In genomic region chr3:72338942-72339749, GRCh38 we compare ENCODE assay signal across 8 cellular contexts.
DNase-seq lines count a peak whose midpoint lies in the region; ATAC-seq and TF ChIP-seq lines count a peak whose summit lies in the region.

No MANE protein-coding gene starts in this region.

- H3K4me3 ChIP-seq in NB4 (ENCODE audit: low read depth, low read length) = no peak overlapping the region
- no peak overlapping the region for H3K4me3 ChIP-seq in astrocyte of the spinal cord (ENCODE audit: low read depth, low read length)
- H3K4me3 ChIP-seq in effector memory CD4-positive, alpha-beta T cell (ENCODE audit: insufficient read depth, low read depth, low read length, poor library complexity, severe bottlenecking) = no peak overlapping the region

- H3K27me3 ChIP-seq in effector memory CD4-positive, alpha-beta T cell (replicated peaks; ENCODE audit: control insufficient read depth, insufficient read depth, low read length, poor library complexity, severe bottlenecking) = no peaks in the 10 kb centered on the region

- H3K4me1 ChIP-seq in effector memory CD4-positive, alpha-beta T cell (ENCODE audit: control insufficient read depth, insufficient read depth, low read length, poor library complexity, severe bottlenecking) = peaks cover 8% of the 10 kb centered on the region

- in situ Hi-C loops in astrocyte of the spinal cord (cut with HindIII; ENCODE audit: low sequenced_read_pairs) = no loop called here

- no peak for TF ChIP-seq POLR2A in NB4 (IDR thresholded peaks at IDR 0.05; ENCODE audit: extremely low read depth, insufficient read length)

- DNase-seq in GM10266 (ENCODE audit: extremely low spot score) (peak; percentile 28), NB4 (ENCODE audit: low read depth) (peak; percentile 33), astrocyte of the spinal cord (ENCODE audit: low read depth, low spot score) (peak; percentile 91), medulla oblongata (ENCODE audit: extremely low spot score) (peak; percentile 29), substantia nigra (lab: John Stamatoyannopoulos, UW) (peak in 19 of 49 donors; percentile 12 to 74 (median 33)), GDM1 (lab: John Stamatoyannopoulos, UW) (no peak)
- DNase-seq in effector memory CD4-positive, alpha-beta T cell = no peak

- no peak for ATAC-seq in GM21576 (IDR thresholded peaks at IDR 0.05; ENCODE audit: unreplicated experiment)

- H3K9me3 ChIP-seq in effector memory CD4-positive, alpha-beta T cell (ENCODE audit: control insufficient read depth, low read length) = no peaks in the 10 kb centered on the region

- TF ChIP-seq CTCF in GM10266 (IDR thresholded peaks at IDR 0.05; ENCODE audit: control insufficient read depth, insufficient read depth, low read depth, missing control alignments) = no peak
- no peak for TF ChIP-seq CTCF in NB4 (IDR thresholded peaks at IDR 0.05; ENCODE audit: low read depth, low read length)
- no peak for TF ChIP-seq CTCF in astrocyte of the spinal cord (IDR thresholded peaks at IDR 0.05; ENCODE audit: low read depth, low read length)

- no peaks in the 10 kb centered on the region for H3K36me3 ChIP-seq in effector memory CD4-positive, alpha-beta T cell (ENCODE audit: control insufficient read depth, insufficient read depth, low read length)

- H3K27ac ChIP-seq in substantia nigra (ENCODE audit: low read depth, low read length, poor library complexity, severe bottlenecking) = peak overlapping the region; percentile 23
- no peak overlapping the region for H3K27ac ChIP-seq in effector memory CD4-positive, alpha-beta T cell (ENCODE audit: insufficient read depth, low read length, poor library complexity, severe bottlenecking)

Comparison
In these comparisons a context has a peak if more than half of its experiments do, and no peak if none do; other contexts are left out.
1. DNase-seq: peak in GM10266 (single experiment), NB4 (single experiment), astrocyte of the spinal cord (single experiment) and medulla oblongata (single experiment); none in GDM1 (single experiment) and effector memory CD4-positive, alpha-beta T cell (0 of 3).